13 cellular contexts compared by ENCODE assay signal in genomic region chr6:75609639-75610590, GRCh38. TPM values are rescaled to one million over a fixed set of nuclear protein-coding genes. Genes with fewer than 3 reads are reported as not detected.
DNase-seq lines count a peak whose midpoint lies in the region; ATAC-seq and TF ChIP-seq lines count a peak whose summit lies in the region.
"Had no signal": no experiment of that assay in that cellular context is flagged by ENCODE, and none has a peak within 500 bp of the region (broad histone marks: within the 10 kb centered on the region; RNA-seq: fewer than 3 reads in every experiment).

No MANE protein-coding gene starts in this region.

- TF ChIP-seq CTCF in foreskin keratinocyte (conservative IDR thresholded peaks at IDR 0.05) = no peak
- no peak for TF ChIP-seq CTCF in GM13977 (IDR thresholded peaks at IDR 0.05; ENCODE audit: extremely low read depth, insufficient read depth, missing control alignments)

- H3K4me1 ChIP-seq in foreskin keratinocyte = peaks cover 16% of the 10 kb centered on the region

- no peaks in the 10 kb centered on the region for H3K27me3 ChIP-seq in foreskin keratinocyte
- H3K27me3 ChIP-seq: pancreas, uterus had no signal

- no peak for ATAC-seq in activated T-cell treated with anti-CD3 and anti-CD28 coated beads, Interleukin-2, amount 50 U/mL, for 72 hours (replicated peaks in 1 of 2)
- ATAC-seq in activated T-helper 17 cell treated with anti-CD3 and anti-CD28 coated beads, Interleukin-2, amount 50 U/mL, for 72 hours (replicated peaks) = no peak
- ATAC-seq in foreskin keratinocyte (peak; percentile 11), GM21528 (IDR thresholded peaks at IDR 0.05; ENCODE audit: low FRiP score, unreplicated experiment) (no peak)
- ATAC-seq in stimulated activated naive B cell treated with anti-CD40 and anti-IgM and Interleukin-4, amounts not matched to agents 10 μg/mL and 1 μg/mL and 100 μg/mL, for 72 hours (replicated peaks) = no peak
- ATAC-seq: activated T-cell treated with anti-CD3 and anti-CD28 coated beads, Interleukin-2, amount 50 U/mL, for 4 hours had no signal

- in situ Hi-C loops in GM13977 (cut with MboI; ENCODE audit: low pct_unique_long_range_greater_than_20kb, low sequenced_read_pairs, unreplicated experiment) = no loop called here

- peak overlapping the region in 1 of 2 donors; percentile 52 for H3K4me3 Mint-ChIP-seq in activated T-cell treated with anti-CD3 and anti-CD28 coated beads, Interleukin-2, amount 50 U/mL, for 72 hours
- H3K4me3 Mint-ChIP-seq in activated T-helper 17 cell treated with anti-CD3 and anti-CD28 coated beads, Interleukin-2, amount 50 U/mL, for 72 hours = peak overlapping the region; percentile 71
- H3K4me3 Mint-ChIP-seq in stimulated activated naive B cell treated with anti-CD40 and anti-IgM and Interleukin-4, amounts not matched to agents 10 μg/mL and 1 μg/mL and 100 μg/mL, for 72 hours = no peak overlapping the region
- H3K4me3 Mint-ChIP-seq: activated T-cell treated with anti-CD3 and anti-CD28 coated beads, Interleukin-2, amount 50 U/mL, for 4 hours had no signal

- H3K4me1 Mint-ChIP-seq in activated T-cell treated with anti-CD3 and anti-CD28 coated beads, Interleukin-2, amount 50 U/mL, for 72 hours (ENCODE audit: low read depth) = peaks cover 96% of the 10 kb centered on the region
- H3K4me1 Mint-ChIP-seq in activated T-helper 17 cell treated with anti-CD3 and anti-CD28 coated beads, Interleukin-2, amount 50 U/mL, for 72 hours = peaks cover 74% of the 10 kb centered on the region
- H3K4me1 Mint-ChIP-seq in stimulated activated naive B cell treated with anti-CD40 and anti-IgM and Interleukin-4, amounts not matched to agents 10 μg/mL and 1 μg/mL and 100 μg/mL, for 72 hours = peaks cover 57 to 93% of the 10 kb centered on the region in 2 donors

- H3K27ac Mint-ChIP-seq in activated T-cell treated with anti-CD3 and anti-CD28 coated beads, Interleukin-2, amount 50 U/mL, for 72 hours = peak overlapping the region; percentile 73
- peak overlapping the region; percentile 73 for H3K27ac Mint-ChIP-seq in activated T-helper 17 cell treated with anti-CD3 and anti-CD28 coated beads, Interleukin-2, amount 50 U/mL, for 72 hours
- H3K27ac Mint-ChIP-seq in stimulated activated naive B cell treated with anti-CD40 and anti-IgM and Interleukin-4, amounts not matched to agents 10 μg/mL and 1 μg/mL and 100 μg/mL, for 72 hours = peak overlapping the region; percentile 42

- H3K36me3 Mint-ChIP-seq in activated T-cell treated with anti-CD3 and anti-CD28 coated beads, Interleukin-2, amount 50 U/mL, for 72 hours (ENCODE audit: insufficient read depth in 2 of 2) = peaks cover 2 to 4% of the 10 kb centered on the region in 2 donors
- H3K36me3 Mint-ChIP-seq in activated T-helper 17 cell treated with anti-CD3 and anti-CD28 coated beads, Interleukin-2, amount 50 U/mL, for 72 hours (ENCODE audit: low read depth) = no peaks in the 10 kb centered on the region
- H3K36me3 Mint-ChIP-seq in stimulated activated naive B cell treated with anti-CD40 and anti-IgM and Interleukin-4, amounts not matched to agents 10 μg/mL and 1 μg/mL and 100 μg/mL, for 72 hours = peaks cover 3 to 12% of the 10 kb centered on the region in 2 donors

- H3K9me3 Mint-ChIP-seq in activated T-cell treated with anti-CD3 and anti-CD28 coated beads, Interleukin-2, amount 50 U/mL, for 72 hours = no peaks in the 10 kb centered on the region
- no peaks in the 10 kb centered on the region for H3K9me3 Mint-ChIP-seq in activated T-helper 17 cell treated with anti-CD3 and anti-CD28 coated beads, Interleukin-2, amount 50 U/mL, for 72 hours
- no peaks in the 10 kb centered on the region for H3K9me3 Mint-ChIP-seq in stimulated activated naive B cell treated with anti-CD40 and anti-IgM and Interleukin-4, amounts not matched to agents 10 μg/mL and 1 μg/mL and 100 μg/mL, for 72 hours
- H3K9me3 Mint-ChIP-seq: activated T-cell treated with anti-CD3 and anti-CD28 coated beads, Interleukin-2, amount 50 U/mL, for 4 hours had no signal

- no peaks in the 10 kb centered on the region for H3K27me3 Mint-ChIP-seq in activated T-cell treated with anti-CD3 and anti-CD28 coated beads, Interleukin-2, amount 50 U/mL, for 72 hours (ENCODE audit: low read depth)
- no peaks in the 10 kb centered on the region for H3K27me3 Mint-ChIP-seq in activated T-helper 17 cell treated with anti-CD3 and anti-CD28 coated beads, Interleukin-2, amount 50 U/mL, for 72 hours
- no peaks in the 10 kb centered on the region for H3K27me3 Mint-ChIP-seq in stimulated activated naive B cell treated with anti-CD40 and anti-IgM and Interleukin-4, amounts not matched to agents 10 μg/mL and 1 μg/mL and 100 μg/mL, for 72 hours

- no peak overlapping the region for H3K27ac ChIP-seq in foreskin keratinocyte
- H3K27ac ChIP-seq: pancreas had no signal

- DNase-seq in activated T-cell treated with anti-CD3 and anti-CD28 coated beads, Interleukin-2, amount 50 U/mL, for 72 hours = no peak
- DNase-seq in activated T-cell treated with anti-CD3 and anti-CD28 coated beads for 4 hours = no peak
- DNase-seq in foreskin keratinocyte = peak in 1 of 2 donors; percentile 17
- no peak for DNase-seq in stimulated activated naive B cell treated with anti-CD40 and anti-IgM and Interleukin-4, amounts not matched to agents 10 μg/mL and 1 μg/mL and 100 μg/mL, for 72 hours
- no peak for DNase-seq in DMS 273 (lab: John Stamatoyannopoulos, UW; ENCODE audit: unreplicated experiment)
- no peak for DNase-seq in GM13977 (ENCODE audit: low spot score)
- DNase-seq: activated T-cell treated with anti-CD3 and anti-CD28 coated beads, Interleukin-2, amount 50 U/mL, for 4 hours; effector memory CD4-positive, alpha-beta T cell; NCI-H774; pancreas; uterus had no signal

RNA-seq across cellular contexts. Expression of gene SENP6, which starts 8.2 kb away (rescaled TPM):
- 10 to 100 TPM; 99.4 to 99.7 TPM for total RNA-seq in activated T-cell treated with anti-CD3 and anti-CD28 coated beads, Interleukin-2, amount 50 U/mL, for 72 hours
- total RNA-seq in activated T-helper 17 cell treated with anti-CD3 and anti-CD28 coated beads, Interleukin-2, amount 50 U/mL, for 72 hours = 10 to 100 TPM; 60.0 to 68.3 TPM
- total RNA-seq in foreskin keratinocyte = 48.6 and 51.1 TPM in 2 replicates
- polyA plus RNA-seq in foreskin keratinocyte = 14.2 and 16.8 TPM in 2 replicates
